Comparison of ENCODE assay signal across 7 cellular contexts in genomic region chr5:39309534-39309933, GRCh38.
"Had no signal": no experiment of that assay in that cellular context is flagged by ENCODE, and none has a peak within 500 bp of the region (broad histone marks: within the 10 kb centered on the region; RNA-seq: fewer than 3 reads in every experiment).

No MANE protein-coding gene starts in this region.

- DNase-seq: GM23248, GOT3, H7, HFFc6, KBM-7 had no signal

- ATAC-seq: HCT116, HepG2 had no signal
